Comparison of ENCODE assay signal across 13 cellular contexts in genomic region chr3:157113832-157114505, GRCh38. TPM values are rescaled to one million over a fixed set of nuclear protein-coding genes. Genes with fewer than 3 reads are reported as not detected.
A peak's percentile ranks its signal among the peaks of the same experiment; 100 is the strongest.
DNase-seq lines count a peak whose midpoint lies in the region; ATAC-seq and TF ChIP-seq lines count a peak whose summit lies in the region.
"Had no signal": no experiment of that assay in that cellular context is flagged by ENCODE, and none has a peak within 500 bp of the region (broad histone marks: within the 10 kb centered on the region; RNA-seq: fewer than 3 reads in every experiment).

No MANE protein-coding gene starts in this region.

- no peaks in the 10 kb centered on the region for H3K36me3 Mint-ChIP-seq in H9 (ENCODE audit: insufficient read depth in 1 of 3, low read depth in 3 of 3)

- no peaks in the 10 kb centered on the region for H3K9me3 ChIP-seq in H9 (ENCODE audit: control insufficient read depth, low read depth, low read length)
- H3K9me3 ChIP-seq: tibial nerve had no signal

- no peak overlapping the region for H2AK5ac ChIP-seq in H9 (ENCODE audit: insufficient read length, low read length)

- ATAC-seq in HG03108 (IDR thresholded peaks at IDR 0.05; ENCODE audit: unreplicated experiment) (no peak), GM19397 (IDR thresholded peaks at IDR 0.05; ENCODE audit: unreplicated experiment) (no peak)

- H3K23ac ChIP-seq in H9 (ENCODE audit: insufficient read length, low read depth, low read length) = no peak overlapping the region

- no peak overlapping the region for H3K27ac ChIP-seq in H9 (ENCODE audit: insufficient read length, low read depth, low read length)

- WGBS in H9 (ENCODE audit: extremely low coverage, insufficient read length, low lambda C conversion rate) = no CpG with 5 or more reads among the region's 3 CpGs

- no peak overlapping the region for H3K9ac ChIP-seq in H9 (ENCODE audit: extremely low read depth, insufficient read length, low read length)

- in situ Hi-C loops in SK-MEL-5 (cut with HindIII; ENCODE audit: low pct_unique_long_range_greater_than_20kb, low sequenced_read_pairs) = no loop called here

- H4K8ac ChIP-seq in H9 (replicated peaks; ENCODE audit: insufficient read length, low read depth, low read length) = no peak overlapping the region

- no peaks in the 10 kb centered on the region for H3K27me3 ChIP-seq in H9 (ENCODE audit: insufficient read depth, low read length)
- H3K27me3 ChIP-seq: tibial nerve had no signal

- no peak overlapping the region for H2BK5ac ChIP-seq in H9 (ENCODE audit: insufficient read length, low read length)

- no peak overlapping the region for H3K14ac ChIP-seq in H9 (ENCODE audit: insufficient read depth, low read length)

- no peaks in the 10 kb centered on the region; the same call in 1 of the 2 replicates for H3K27me3 Mint-ChIP-seq in H9 (ENCODE audit: low read depth)

- H3K9me3 Mint-ChIP-seq in H9 = no peaks in the 10 kb centered on the region

- no peak overlapping the region for H2BK120ac ChIP-seq in H9 (ENCODE audit: low read depth, low read length, poor library complexity, severe bottlenecking)

- H3K56ac ChIP-seq in H9 (ENCODE audit: insufficient read length, low read depth, low read length) = no peak overlapping the region

- no peaks in the 10 kb centered on the region for H3K79me1 ChIP-seq in H9 (ENCODE audit: insufficient read depth, low read depth, low read length, poor library complexity, severe bottlenecking)

- no peak overlapping the region for H2AFZ ChIP-seq in H9 (ENCODE audit: low read length)

- no peak overlapping the region for H3K4me2 ChIP-seq in H9 (ENCODE audit: insufficient read depth, insufficient read length, low read length)

- no peak overlapping the region for H3K27ac Mint-ChIP-seq in H9

- H3K23me2 ChIP-seq in H9 (ENCODE audit: insufficient read length, low read depth, low read length, poor library complexity, severe bottlenecking) = no peaks in the 10 kb centered on the region

- no peak overlapping the region for H3T11ph ChIP-seq in H9 (ENCODE audit: low read length)

- no peak overlapping the region for H2BK15ac ChIP-seq in H9 (ENCODE audit: low read depth, low read length)

- H2BK20ac ChIP-seq in H9 (ENCODE audit: low read depth, low read length, poor library complexity, severe bottlenecking) = no peak overlapping the region

- no peaks in the 10 kb centered on the region for H3K79me2 ChIP-seq in H9 (ENCODE audit: insufficient read depth, low read length)

- no peak overlapping the region for H2BK12ac ChIP-seq in H9 (ENCODE audit: insufficient read length, low read depth, low read length)

- H3K4me3 Mint-ChIP-seq in H9 = no peak overlapping the region

- DNase-seq in NCI-H2029 (lab: John Stamatoyannopoulos, UW) (peak; percentile 54), NCI-H2029 treated with DMSO at 0.1 percent for 48 hours (lab: John Stamatoyannopoulos, UW) (no peak), H9 (no peak), SK-MEL-5 (ENCODE audit: low read depth, low spot score) (peak; percentile 47), kidney tubule cell (ENCODE audit: low spot score) (peak; percentile 19), NCI-H146 (lab: John Stamatoyannopoulos, UW) (no peak)
- DNase-seq: 8988T; activated CD4-positive, CD25-positive, alpha-beta regulatory T cell treated with anti-CD3 and anti-CD28 coated beads, Interleukin-2, amount 50 U/mL, for 72 hours; anterior cingulate cortex; effector memory CD4-positive, alpha-beta T cell had no signal

- TF ChIP-seq CTCF in H9 (conservative IDR thresholded peaks at IDR 0.05) = peak; percentile 57

- H3K4ac ChIP-seq in H9 (ENCODE audit: low read depth, low read length) = no peak overlapping the region

- H4K91ac ChIP-seq in H9 (ENCODE audit: insufficient read length, low read depth, low read length) = no peak overlapping the region

- H4K5ac ChIP-seq in H9 (ENCODE audit: insufficient read length, low read depth, low read length) = no peak overlapping the region

- H3K4me1 ChIP-seq in H9 (ENCODE audit: insufficient read depth, low read length) = no peaks in the 10 kb centered on the region

- H3K18ac ChIP-seq in H9 (ENCODE audit: insufficient read length, low read depth, low read length) = no peak overlapping the region

- H4K20me1 ChIP-seq in H9 (ENCODE audit: control insufficient read depth, insufficient read depth, insufficient read length) = no peaks in the 10 kb centered on the region

- H3K4me1 Mint-ChIP-seq in H9 = peaks cover 15 to 39% of the 10 kb centered on the region in 2 experiments

RNA-seq across cellular contexts. Expression of gene CCNL1, which starts 46.0 kb away (rescaled TPM):
- total RNA-seq in H9 (2021) = 93.9 and 103 TPM in 2 replicates
- total RNA-seq in SK-MEL-5 (2014; rRNA removed; shearing (Covaris generic)) = 115 and 120 TPM in 2 replicates
- 27.6 and 28.9 TPM in 2 replicates for polyA plus RNA-seq in SK-MEL-5 (2015; cell fraction: cytosol; rRNA removed)
- polyA plus RNA-seq in SK-MEL-5 (2015; cell fraction: nucleus; rRNA removed) = 2,211 and 2,290 TPM in 2 replicates

Comparison
In these comparisons a context has a peak if more than half of its experiments do, and no peak if none do; other contexts are left out.
1. DNase-seq: peak in NCI-H2029 (single experiment), SK-MEL-5 (single experiment) and kidney tubule cell (single experiment); none in NCI-H2029 treated with DMSO at 0.1 percent for 48 hours (single experiment), H9 (single experiment) and NCI-H146 (single experiment).